Comparison of ENCODE assay signal across 8 cellular contexts in the genomic region with DNA sequence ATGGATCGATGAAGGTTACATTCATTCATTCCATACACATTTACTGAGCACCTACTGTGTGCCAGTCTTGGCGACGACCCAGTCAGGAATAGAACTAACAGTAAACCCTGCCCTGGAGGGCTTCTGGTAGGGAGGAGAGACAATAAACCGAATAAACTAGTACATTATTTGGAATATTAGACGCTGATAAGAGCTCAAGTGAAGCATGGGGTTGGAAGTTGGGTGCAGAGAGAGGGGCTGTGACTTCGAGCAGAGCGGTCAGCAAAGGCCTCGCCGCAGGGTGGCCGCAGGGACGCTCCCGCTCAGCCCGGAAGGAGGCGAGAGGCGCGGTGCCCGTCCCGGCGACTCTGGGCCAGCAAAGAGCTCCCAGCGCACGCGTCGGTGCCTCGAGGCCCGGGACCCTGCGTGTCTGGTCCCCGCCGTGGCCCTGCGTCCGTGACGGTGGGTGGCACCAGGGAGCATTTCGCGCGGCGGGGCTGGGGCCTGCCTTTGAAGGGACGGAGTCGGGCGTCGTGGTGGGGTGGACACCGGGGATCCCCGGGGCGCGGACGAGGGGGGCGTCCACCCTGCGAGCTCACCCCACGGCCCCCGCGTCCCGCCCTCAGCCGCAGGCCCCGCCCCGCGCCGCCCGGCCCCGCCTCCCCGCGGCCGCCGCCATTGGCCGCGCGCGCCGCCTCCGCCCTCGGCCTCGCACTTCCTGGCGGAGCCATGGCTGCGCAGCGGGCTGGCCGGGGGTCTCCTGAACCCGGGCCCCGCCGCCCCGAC. TPM values are rescaled to one million over a fixed set of nuclear protein-coding genes. Genes with fewer than 3 reads are reported as not detected.
DNase-seq lines count a peak whose midpoint lies in the region; ATAC-seq and TF ChIP-seq lines count a peak whose summit lies in the region.

A gene (plus strand): TSS at position 682 of the 765 bp plus-strand sequence. CDS start 2,357 bp downstream, outside the sequence.

- peak within 1 kb of the TSS; percentile 68 for H3K9ac ChIP-seq in neural cell (ENCODE audit: low read length)

- TF ChIP-seq EP300 in neural cell (conservative IDR thresholded peaks at IDR 0.05; ENCODE audit: poor library complexity, severe bottlenecking) (no peak), stomach (IDR thresholded peaks at IDR 0.05) (no peak)

- WGBS in stomach, 5 donors = 6 to 22% (median 7%) methylated on average over 18 to 77 of the region's 77 CpGs

- ATAC-seq in HG02840 (IDR thresholded peaks at IDR 0.05; ENCODE audit: low FRiP score, unreplicated experiment) = peak; percentile 79
- ATAC-seq in activated T-helper 17 cell treated with anti-CD3 and anti-CD28 coated beads, Interleukin-2, amount 50 U/mL, for 72 hours (replicated peaks) = peak; percentile 93

- H3K9me3 ChIP-seq in neural cell (ENCODE audit: low read length) (no peaks in the 10 kb centered on the region), stomach (no peaks in the 10 kb centered on the region)

- peaks cover 37% of the 10 kb centered on the region for H3K36me3 Mint-ChIP-seq in activated T-helper 17 cell treated with anti-CD3 and anti-CD28 coated beads, Interleukin-2, amount 50 U/mL, for 72 hours (ENCODE audit: low read depth)

- H4K20me1 ChIP-seq in neural cell (ENCODE audit: insufficient read depth) = no peaks in the 10 kb centered on the region

- peak within 1 kb of the TSS; percentile 87 for H3K4me3 Mint-ChIP-seq in activated T-helper 17 cell treated with anti-CD3 and anti-CD28 coated beads, Interleukin-2, amount 50 U/mL, for 72 hours

- peak; percentile 12 to 35 for DNase-seq in SHP77 (lab: John Stamatoyannopoulos, UW)
- DNase-seq in SHP77 treated with DMSO at 0.1 percent for 48 hours (lab: John Stamatoyannopoulos, UW) = no peak
- peak; percentile 40 for DNase-seq in OCI-M1 (lab: John Stamatoyannopoulos, UW)
- DNase-seq in fibroblast of the aortic adventitia (ENCODE audit: low read depth) = no peak
- peak; percentile 66 for DNase-seq in stomach

- peaks cover 28% of the 10 kb centered on the region for H3K4me1 Mint-ChIP-seq in activated T-helper 17 cell treated with anti-CD3 and anti-CD28 coated beads, Interleukin-2, amount 50 U/mL, for 72 hours

- H3K27ac ChIP-seq in neural cell (ENCODE audit: low read length) (no peak within 1 kb of the TSS), stomach (peak within 1 kb of the TSS; percentile 79 to 97 (median 89))

- H3K36me3 ChIP-seq in neural cell (ENCODE audit: insufficient read depth, low read length) = no peaks in the 10 kb centered on the region
- H3K36me3 ChIP-seq in stomach = peaks cover 6 to 26% (median 24%) of the 10 kb centered on the region in 4 donors

- H3K4me1 ChIP-seq in stomach = peaks cover 14 to 44% (median 37%) of the 10 kb centered on the region in 4 donors

- intact Hi-C loops in stomach (cut with DNase I; ENCODE audit: low total_unique reads) = no loop called here

- H3K79me2 ChIP-seq in neural cell (replicated peaks; ENCODE audit: insufficient read depth, low read length) = no peaks in the 10 kb centered on the region

- peak within 1 kb of the TSS; percentile 88 for H2AFZ ChIP-seq in neural cell (ENCODE audit: low read depth, low read length)

- no peaks in the 10 kb centered on the region for H3K27me3 ChIP-seq in neural cell (ENCODE audit: insufficient read depth, low read depth, low read length)
- H3K27me3 ChIP-seq in stomach = no peaks in the 10 kb centered on the region

- H3F3A ChIP-seq in neural cell (ENCODE audit: insufficient read depth, low read length, poor library complexity, severe bottlenecking) = no peaks in the 10 kb centered on the region

- TF ChIP-seq RAD21 in neural cell (conservative IDR thresholded peaks at IDR 0.05) = no peak

- no peaks in the 10 kb centered on the region for H3K9me3 Mint-ChIP-seq in activated T-helper 17 cell treated with anti-CD3 and anti-CD28 coated beads, Interleukin-2, amount 50 U/mL, for 72 hours

- H3K27me3 Mint-ChIP-seq in activated T-helper 17 cell treated with anti-CD3 and anti-CD28 coated beads, Interleukin-2, amount 50 U/mL, for 72 hours = no peaks in the 10 kb centered on the region

- peak within 1 kb of the TSS; percentile 95 for H3K27ac Mint-ChIP-seq in activated T-helper 17 cell treated with anti-CD3 and anti-CD28 coated beads, Interleukin-2, amount 50 U/mL, for 72 hours

- TF ChIP-seq CTCF in fibroblast of the aortic adventitia (IDR thresholded peaks at IDR 0.05; ENCODE audit: insufficient read depth, low read length) (no peak), neural cell (IDR thresholded peaks at IDR 0.05; ENCODE audit: poor library complexity, severe bottlenecking) (peak; percentile 45), stomach (IDR thresholded peaks at IDR 0.05) (no peak)

- H3K9me2 ChIP-seq in neural cell (ENCODE audit: insufficient read depth, low read length) = no peaks in the 10 kb centered on the region

- no peak for TF ChIP-seq POLR2A in stomach (IDR thresholded peaks at IDR 0.05)

- H3K4me2 ChIP-seq in neural cell (ENCODE audit: low read length) = peak within 1 kb of the TSS; percentile 77

- H3K4me3 ChIP-seq in fibroblast of the aortic adventitia (ENCODE audit: low read depth, low read length) = peak within 1 kb of the TSS; percentile 77
- H3K4me3 ChIP-seq in neural cell (ENCODE audit: low read length) = peak within 1 kb of the TSS; percentile 81
- peak within 1 kb of the TSS; percentile 71 to 83 (median 77) for H3K4me3 ChIP-seq in stomach

TF ChIP-seq in neural cell, 6 proteins besides CTCF, POLR2A, EP300 and RAD21:
- TF ChIP-seq TAF1 (IDR thresholded peaks at IDR 0.05; ENCODE audit: low read depth) = peak; percentile 1
- TF ChIP-seq POLR2AphosphoS5 (IDR thresholded peaks at IDR 0.05) = peak; percentile 35
- peak; percentile 41 for TF ChIP-seq SMC3 (conservative IDR thresholded peaks at IDR 0.05; ENCODE audit: poor library complexity)
- peak; percentile 30 for TF ChIP-seq MXI1 (conservative IDR thresholded peaks at IDR 0.05; ENCODE audit: poor library complexity, severe bottlenecking)
- TF ChIP-seq EZH2 (IDR thresholded peaks at IDR 0.05; ENCODE audit: borderline replicate concordance, insufficient read depth, low read length, poor library complexity, severe bottlenecking) = no peak

RNA-seq across cellular contexts. Expression of the gene that starts here (rescaled TPM):
- 10 to 100 TPM; 52.3 to 65.5 TPM for total RNA-seq in activated T-helper 17 cell treated with anti-CD3 and anti-CD28 coated beads, Interleukin-2, amount 50 U/mL, for 72 hours
- total RNA-seq in fibroblast of the aortic adventitia (ENCODE audit: low replicate concordance) (33.8 and 50.5 TPM in 2 replicates), stomach (10 to 100 TPM; 29.5 to 62.4 (median 43.7) TPM)
- polyA plus RNA-seq in neural cell (43.8 and 53.9 TPM in 2 replicates), stomach (10 to 100 TPM; 10.5 to 14.3 (median 13.6) TPM)
- polyA minus RNA-seq in neural cell = 78.7 and 86.4 TPM in 2 replicates

Comparison
In these comparisons a context has a peak if more than half of its experiments do, and no peak if none do; other contexts are left out.
1. DNase-seq: peak in SHP77 (2 of 2), OCI-M1 (single experiment) and stomach (single experiment); none in SHP77 treated with DMSO at 0.1 percent for 48 hours (single experiment) and fibroblast of the aortic adventitia (single experiment).
2. Peak in every context shown above with its lines, with median percentiles within 50 percentile points of each other: H3K4me3 ChIP-seq.